In genomic region chr1:118100686-118101300, GRCh38 we compare ENCODE assay signal across 17 cellular contexts.
DNase-seq lines count a peak whose midpoint lies in the region; ATAC-seq and TF ChIP-seq lines count a peak whose summit lies in the region.
"Had no signal": no experiment of that assay in that cellular context is flagged by ENCODE, and none has a peak within 500 bp of the region (broad histone marks: within the 10 kb centered on the region; RNA-seq: fewer than 3 reads in every experiment).

No MANE protein-coding gene starts in this region.

- intact Hi-C loops in stomach (cut with DNase I; ENCODE audit: low total_unique reads) (no loop called here), heart right ventricle (cut with DNase I) (no loop called here)

- TF ChIP-seq EP300 in stomach (IDR thresholded peaks at IDR 0.05), result no peak

- TF ChIP-seq POLR2A in stomach (IDR thresholded peaks at IDR 0.05), result no peak

- H3K36me3 ChIP-seq in stomach (no peaks in the 10 kb centered on the region), heart right ventricle (no peaks in the 10 kb centered on the region)
- H3K36me3 ChIP-seq: sigmoid colon had no signal

- H3K4me1 ChIP-seq in stomach, result peaks cover 7 to 33% (median 13%) of the 10 kb centered on the region in 4 donors
- no peaks in the 10 kb centered on the region for H3K4me1 ChIP-seq in heart right ventricle
- H3K4me1 ChIP-seq: Caco-2, sigmoid colon had no signal

- H3K27me3 ChIP-seq in stomach (no peaks in the 10 kb centered on the region), heart right ventricle (peaks cover 0 to 4% (median 0%) of the 10 kb centered on the region in 7 donors)
- H3K27me3 ChIP-seq: sigmoid colon had no signal

- H3K4me3 ChIP-seq in stomach (no peak overlapping the region), heart right ventricle (no peak overlapping the region)
- H3K4me3 ChIP-seq: sigmoid colon, SK-N-MC had no signal

- TF ChIP-seq CTCF in stomach (IDR thresholded peaks at IDR 0.05) (no peak), heart right ventricle (IDR thresholded peaks at IDR 0.05) (no peak)

- H3K27ac ChIP-seq in stomach, result peak overlapping the region in 2 of 5 donors; percentile 22 to 48
- H3K27ac ChIP-seq in heart right ventricle, result no peak overlapping the region
- H3K27ac ChIP-seq: sigmoid colon, SK-N-MC had no signal

- ATAC-seq in heart right ventricle, result no peak
- ATAC-seq: esophagus mucosa; stimulated activated effector memory CD8-positive, alpha-beta T cell treated with anti-CD3 and anti-CD28 coated beads, Interleukin-12 subunit alpha, Interleukin-12 subunit beta, amount 100 ng/mL, for 72 hours had no signal

- no peaks in the 10 kb centered on the region for H3K9me3 ChIP-seq in stomach
- H3K9me3 ChIP-seq in heart right ventricle, result no peaks in the 10 kb centered on the region
- H3K9me3 ChIP-seq: Caco-2 had no signal

- DNase-seq in DMS79 (lab: John Stamatoyannopoulos, UW) (peak; percentile 46), DMS79 treated with DMSO at 0.1 percent for 48 hours (lab: John Stamatoyannopoulos, UW) (no peak), NCI-H345 treated with DMSO at 0.1 percent for 48 hours (lab: John Stamatoyannopoulos, UW; ENCODE audit: unreplicated experiment) (peak; percentile 93), fibroblast of peridontal ligament (ENCODE audit: extremely low read depth) (peak; percentile 29), stomach (peak; percentile 72), NCI-H1694 (lab: John Stamatoyannopoulos, UW) (no peak), UCSD-AML1 (lab: John Stamatoyannopoulos, UW; ENCODE audit: unreplicated experiment) (no peak), heart right ventricle (no peak)
- DNase-seq: 8988T; activated effector memory CD4-positive, alpha-beta T cell treated with Interleukin-2 at 50 U/mL for 16 hours; Caco-2; IMR-90; NCI-H1048; sigmoid colon had no signal

Comparison
In these comparisons a context has a peak if more than half of its experiments do, and no peak if none do; other contexts are left out.
1. DNase-seq: peak in DMS79 (single experiment), NCI-H345 treated with DMSO at 0.1 percent for 48 hours (single experiment), fibroblast of peridontal ligament (single experiment) and stomach (single experiment); none in DMS79 treated with DMSO at 0.1 percent for 48 hours (single experiment), NCI-H1694 (single experiment), UCSD-AML1 (single experiment) and heart right ventricle (0 of 2).